12 cellular contexts compared by ENCODE assay signal in genomic region chr6:128507337-128508310, GRCh38. TPM values are rescaled to one million over a fixed set of nuclear protein-coding genes. Genes with fewer than 3 reads are reported as not detected.
DNase-seq lines count a peak whose midpoint lies in the region; ATAC-seq, FAIRE-seq and TF ChIP-seq lines count a peak whose summit lies in the region.
"Had no signal": no experiment of that assay in that cellular context is flagged by ENCODE, and none has a peak within 500 bp of the region (broad histone marks: within the 10 kb centered on the region; RNA-seq: fewer than 3 reads in every experiment).

No MANE protein-coding gene starts in this region.

- peak overlapping the region; percentile 88 for H3K27ac ChIP-seq in astrocyte (ENCODE audit: low read depth, low read length)
- peak overlapping the region; percentile 95 for H3K27ac ChIP-seq in keratinocyte (ENCODE audit: control insufficient read depth, insufficient read depth, low read length)
- peak overlapping the region; percentile 81 for H3K27ac ChIP-seq in temporal lobe (ENCODE audit: low read depth, low read length)

- peaks cover 21% of the 10 kb centered on the region for H4K20me1 ChIP-seq in astrocyte (ENCODE audit: insufficient read depth, low read length)
- no peaks in the 10 kb centered on the region for H4K20me1 ChIP-seq in keratinocyte (ENCODE audit: control insufficient read depth, extremely low read depth, insufficient read depth, low read length)

- no peak overlapping the region for H3K4me3 Mint-ChIP-seq in astrocyte (ENCODE audit: unreplicated experiment)
- H3K4me3 Mint-ChIP-seq in natural killer cell treated with Interleukin-12 subunit alpha and Interleukin-12 subunit beta and Interleukin-15 and Interleukin-18, amount 100 ng/mL, for 72 hours: no peak overlapping the region
- H3K4me3 Mint-ChIP-seq: activated T-helper 1 cell treated with anti-CD3 and anti-CD28 coated beads, Interleukin-12 subunit alpha, Interleukin-12 subunit beta, Interleukin-2, Interleukin-4 antibody, amounts not matched to agents 30 ng/mL and 10 ng/mL and 1 ng/mL, durations not matched to agents 14 hours and 24 hours and 36 hours had no signal

- DNase-seq in NCI-H146 (lab: John Stamatoyannopoulos, UW) (peak; percentile 21), NCI-H146 treated with DMSO at 0.1 percent for 48 hours (lab: John Stamatoyannopoulos, UW; ENCODE audit: unreplicated experiment) (no peak), astrocyte (ENCODE audit: low read depth) (peak; percentile 71), keratinocyte (ENCODE audit: low read depth, low spot score) (no peak), cerebellar nuclear complex (lab: John Stamatoyannopoulos, UW) (no peak), hypothalamus (lab: John Stamatoyannopoulos, UW) (no peak)
- DNase-seq in natural killer cell treated with Interleukin-12 subunit alpha and Interleukin-12 subunit beta and Interleukin-15 and Interleukin-18, amount 100 ng/mL, for 72 hours (ENCODE audit: low spot score): no peak
- DNase-seq: Kasumi-1, left ventricle myocardium superior had no signal

- H3K36me3 ChIP-seq in astrocyte (ENCODE audit: insufficient read depth, low read length) (no peaks in the 10 kb centered on the region), keratinocyte (ENCODE audit: control insufficient read depth in 2 of 2, extremely low read depth in 1 of 2, insufficient read depth in 2 of 2, low read length in 2 of 2) (peaks cover 2 to 6% of the 10 kb centered on the region in 2 experiments)

- peak; percentile 56 for FAIRE-seq in astrocyte (lab: Jason Lieb, UNC)
- peak; percentile 90 for FAIRE-seq in keratinocyte (lab: Jason Lieb, UNC)
- FAIRE-seq: A204.1 had no signal

- TF ChIP-seq CTCF in astrocyte (IDR thresholded peaks at IDR 0.05; ENCODE audit: insufficient read depth, low read depth, low read length): no peak
- no peak for TF ChIP-seq CTCF in keratinocyte (optimal IDR thresholded peaks at IDR 0.05 in 1 of 3, IDR thresholded peaks at IDR 0.05 in 1 of 3, conservative IDR thresholded peaks at IDR 0.05 in 1 of 3; ENCODE audit: extremely low read depth in 1 of 3, insufficient read depth in 2 of 3, low read length in 3 of 3)

- H2AFZ ChIP-seq in astrocyte (ENCODE audit: low read depth, low read length) (no peak overlapping the region), keratinocyte (ENCODE audit: control insufficient read depth, low read length) (no peak overlapping the region)

- no peak for ATAC-seq in natural killer cell treated with Interleukin-12 subunit alpha and Interleukin-12 subunit beta and Interleukin-15 and Interleukin-18, amount 100 ng/mL, for 72 hours
- ATAC-seq: left ventricle myocardium superior had no signal

- dilution Hi-C loops in keratinocyte (cut with MboI; ENCODE audit: extremely low pct_ligation_motif_present, low sequenced_read_pairs): no loop called here

- peak overlapping the region; percentile 85 for H3K27ac Mint-ChIP-seq in astrocyte (ENCODE audit: unreplicated experiment)
- no peak overlapping the region for H3K27ac Mint-ChIP-seq in natural killer cell treated with Interleukin-12 subunit alpha and Interleukin-12 subunit beta and Interleukin-15 and Interleukin-18, amount 100 ng/mL, for 72 hours
- H3K27ac Mint-ChIP-seq: activated T-helper 1 cell treated with anti-CD3 and anti-CD28 coated beads, Interleukin-12 subunit alpha, Interleukin-12 subunit beta, Interleukin-2, Interleukin-4 antibody, amounts not matched to agents 30 ng/mL and 10 ng/mL and 1 ng/mL, durations not matched to agents 14 hours and 24 hours and 36 hours had no signal

- H3K79me2 ChIP-seq in astrocyte (ENCODE audit: insufficient read depth, low read length): peaks cover 96% of the 10 kb centered on the region
- H3K79me2 ChIP-seq in keratinocyte (ENCODE audit: control insufficient read depth, insufficient read depth, low read length): peaks cover 87% of the 10 kb centered on the region

- H3K9me3 ChIP-seq in astrocyte (ENCODE audit: insufficient read depth, low read depth, low read length): no peaks in the 10 kb centered on the region
- no peaks in the 10 kb centered on the region for H3K9me3 ChIP-seq in keratinocyte (ENCODE audit: control insufficient read depth, low read depth, low read length)

- no peaks in the 10 kb centered on the region for H3K9me1 ChIP-seq in keratinocyte (ENCODE audit: control insufficient read depth, extremely low read depth, insufficient read depth, low read length)

- H3K4me2 ChIP-seq in astrocyte (ENCODE audit: low read length) (peak overlapping the region; percentile 66), keratinocyte (ENCODE audit: control insufficient read depth, extremely low read depth, insufficient read depth, low read depth, low read length) (peak overlapping the region; percentile 57)

- H3K9ac ChIP-seq in astrocyte (ENCODE audit: low read length) (peak overlapping the region; percentile 41), keratinocyte (ENCODE audit: control insufficient read depth, extremely low read depth, insufficient read depth, low read length) (peak overlapping the region; percentile 66)

- no peaks in the 10 kb centered on the region for H3K9me3 Mint-ChIP-seq in astrocyte (ENCODE audit: unreplicated experiment)
- H3K9me3 Mint-ChIP-seq in natural killer cell treated with Interleukin-12 subunit alpha and Interleukin-12 subunit beta and Interleukin-15 and Interleukin-18, amount 100 ng/mL, for 72 hours: no peaks in the 10 kb centered on the region
- H3K9me3 Mint-ChIP-seq: activated T-helper 1 cell treated with anti-CD3 and anti-CD28 coated beads, Interleukin-12 subunit alpha, Interleukin-12 subunit beta, Interleukin-2, Interleukin-4 antibody, amounts not matched to agents 30 ng/mL and 10 ng/mL and 1 ng/mL, durations not matched to agents 14 hours and 24 hours and 36 hours had no signal

- no peaks in the 10 kb centered on the region for H3K27me3 Mint-ChIP-seq in astrocyte (ENCODE audit: low read depth, unreplicated experiment)
- peaks cover 5 to 10% of the 10 kb centered on the region in 2 donors for H3K27me3 Mint-ChIP-seq in natural killer cell treated with Interleukin-12 subunit alpha and Interleukin-12 subunit beta and Interleukin-15 and Interleukin-18, amount 100 ng/mL, for 72 hours

- H3K4me1 ChIP-seq in astrocyte (ENCODE audit: insufficient read depth, low read length) (peaks cover 42% of the 10 kb centered on the region), keratinocyte (ENCODE audit: control insufficient read depth, extremely low read depth, insufficient read depth, low read length) (peaks cover 58% of the 10 kb centered on the region)

- peaks cover 2% of the 10 kb centered on the region for H3K36me3 Mint-ChIP-seq in astrocyte (ENCODE audit: low read depth, unreplicated experiment)
- no peaks in the 10 kb centered on the region for H3K36me3 Mint-ChIP-seq in natural killer cell treated with Interleukin-12 subunit alpha and Interleukin-12 subunit beta and Interleukin-15 and Interleukin-18, amount 100 ng/mL, for 72 hours

- no peak overlapping the region for H3K4me3 ChIP-seq in astrocyte (ENCODE audit: insufficient read depth, low read depth, low read length)
- peak overlapping the region in 1 of 3 experiments; percentile 15 for H3K4me3 ChIP-seq in keratinocyte (ENCODE audit: control insufficient read depth in 2 of 3, extremely low read depth in 1 of 3, insufficient read depth in 2 of 3, low read depth in 1 of 3, low read length in 3 of 3)

- peaks cover 56% of the 10 kb centered on the region for H3K4me1 Mint-ChIP-seq in astrocyte (ENCODE audit: low read depth, unreplicated experiment)
- no peaks in the 10 kb centered on the region for H3K4me1 Mint-ChIP-seq in natural killer cell treated with Interleukin-12 subunit alpha and Interleukin-12 subunit beta and Interleukin-15 and Interleukin-18, amount 100 ng/mL, for 72 hours (ENCODE audit: low read depth in 2 of 2)

- no peaks in the 10 kb centered on the region for H3K27me3 ChIP-seq in astrocyte (ENCODE audit: insufficient read depth, low read length)
- no peaks in the 10 kb centered on the region for H3K27me3 ChIP-seq in keratinocyte (ENCODE audit: control insufficient read depth, extremely low read depth, insufficient read depth, low read length)

RNA-seq across cellular contexts. Expression of gene PTPRK, which starts 12.8 kb away (rescaled TPM):
- total RNA-seq in astrocyte (139 and 159 TPM in 2 replicates), temporal lobe (127 TPM)
- polyA plus RNA-seq in keratinocyte: 42.6 to 52.7 TPM (median 50.4 TPM) in 3 replicates
- 24.3 TPM for polyA plus RNA-seq in keratinocyte (2011; ENCODE audit: low read depth)
- 18.0 and 29.0 TPM in 2 replicates for polyA plus RNA-seq in keratinocyte (2011; cell fraction: cytosol; rRNA removed)
- polyA plus RNA-seq in keratinocyte (2011; cell fraction: nucleus; rRNA removed): 106 and 107 TPM in 2 replicates
- polyA plus RNA-seq in keratinocyte (2012; ENCODE audit: low replicate concordance): 25.9 and 73.3 TPM in 2 replicates
- 120 to 188 TPM (median 180 TPM) in 3 replicates for polyA minus RNA-seq in keratinocyte
- polyA minus RNA-seq in keratinocyte (2011; cell fraction: cytosol; rRNA and poly(A)+ RNA removed): 51.2 TPM
- polyA minus RNA-seq in keratinocyte (2011; cell fraction: nucleus; rRNA and poly(A)+ RNA removed): 393 and 711 TPM in 2 replicates
- total RNA-seq in natural killer cell treated with Interleukin-12 subunit alpha and Interleukin-12 subunit beta and Interleukin-15 and Interleukin-18, amount 100 ng/mL, for 72 hours: 10 to 100 TPM in 1 of 2 donors, under 1 TPM in 1; 0.59 to 13.8 TPM

Comparison
In these comparisons a context has a peak if more than half of its experiments do, and no peak if none do; other contexts are left out.
1. DNase-seq: peak in NCI-H146 (single experiment) and astrocyte (single experiment); none in NCI-H146 treated with DMSO at 0.1 percent for 48 hours (single experiment), keratinocyte (single experiment), cerebellar nuclear complex (0 of 2), natural killer cell treated with Interleukin-12 subunit alpha and Interleukin-12 subunit beta and Interleukin-15 and Interleukin-18, amount 100 ng/mL, for 72 hours (single experiment) and hypothalamus (0 of 51).
2. Peak in every context shown above with its lines, with median percentiles within 50 percentile points of each other: H3K27ac ChIP-seq.